ENCODE assay signal across 1 cellular context in genomic region chr10:92699518-92700272, GRCh38.
TF ChIP-seq lines count a peak whose summit lies in the region.

No MANE protein-coding gene starts in this region.

TF ChIP-seq in K562, 482 proteins besides CTCF, POLR2A, EP300 and RAD21 (continued from another document and continues in another):
- TF ChIP-seq E2F6 (IDR thresholded peaks at IDR 0.05; ENCODE audit: borderline replicate concordance in 1 of 2, extremely low read depth in 1 of 2, insufficient read depth in 1 of 2, insufficient read length in 1 of 2, low read depth in 1 of 2, low read length in 1 of 2, poor library complexity in 1 of 2, severe bottlenecking in 1 of 2) (peak; percentile 12 to 54), HDAC8 (tag; IDR thresholded peaks at IDR 0.05) (no peak), BACH1 (tag; IDR thresholded peaks at IDR 0.05) (no peak), MAFG (tag; conservative IDR thresholded peaks at IDR 0.05) (no peak), ZNF124 (CRISPR knock-in tag; IDR thresholded peaks at IDR 0.05) (no peak), PHF20 (IDR thresholded peaks at IDR 0.05; ENCODE audit: partially characterized antibody) (no peak), RBM39 (optimal IDR thresholded peaks at IDR 0.05; ENCODE audit: low read depth, low read length) (no peak), ZNF197 (CRISPR knock-in tag; IDR thresholded peaks at IDR 0.05; ENCODE audit: low read depth) (no peak; the same call in 1 of the 2 replicates), SIN3B (IDR thresholded peaks at IDR 0.05; ENCODE audit: low read depth) (no peak), BRD4 (IDR thresholded peaks at IDR 0.05) (no peak; the same call in 1 of the 2 replicates), FOXM1 (IDR thresholded peaks at IDR 0.05; ENCODE audit: low read depth) (no peak), FOXM1 (CRISPR knock-in tag; IDR thresholded peaks at IDR 0.05; ENCODE audit: low read depth) (no peak), ZNF253 (CRISPR knock-in tag; conservative IDR thresholded peaks at IDR 0.05) (no peak), L3MBTL2 (IDR thresholded peaks at IDR 0.05) (peak; percentile 51; the same call in 1 of the 2 replicates), ZNF695 (CRISPR knock-in tag; IDR thresholded peaks at IDR 0.05) (no peak), ZNF77 (CRISPR knock-in tag; IDR thresholded peaks at IDR 0.05) (no peak), ZNF274 (IDR thresholded peaks at IDR 0.05; ENCODE audit: borderline replicate concordance, low read depth, low read length) (no peak), E2F3 (CRISPR knock-in tag; IDR thresholded peaks at IDR 0.05) (no peak), DLX4 (CRISPR knock-in tag; IDR thresholded peaks at IDR 0.05) (no peak), ZC3H11A (IDR thresholded peaks at IDR 0.05; ENCODE audit: low read depth, low read length) (no peak), POLR3G (IDR thresholded peaks at IDR 0.05; ENCODE audit: extremely low read depth, insufficient read length, insufficient replicate concordance) (no peak), SREBF2 (CRISPR knock-in tag; IDR thresholded peaks at IDR 0.05) (no peak), HIVEP1 (CRISPR knock-in tag; IDR thresholded peaks at IDR 0.05) (no peak), GABPA (tag; conservative IDR thresholded peaks at IDR 0.05; ENCODE audit: low read depth) (peak; percentile 83), ZZZ3 (IDR thresholded peaks at IDR 0.05) (no peak), THAP7 (CRISPR knock-in tag; IDR thresholded peaks at IDR 0.05) (no peak), FOXJ2 (tag; IDR thresholded peaks at IDR 0.05) (peak; percentile 41; the same call in 1 of the 2 replicates), SMC3 (conservative IDR thresholded peaks at IDR 0.05; ENCODE audit: insufficient read depth, low read depth, low read length) (no peak), PHF8 (IDR thresholded peaks at IDR 0.05; ENCODE audit: borderline replicate concordance, low read length) (peak; percentile 32; the same call in 1 of the 2 replicates), MTF1 (CRISPR knock-in tag; IDR thresholded peaks at IDR 0.05; ENCODE audit: borderline replicate concordance) (no peak), NFXL1 (CRISPR knock-in tag; IDR thresholded peaks at IDR 0.05) (no peak), BMI1 (IDR thresholded peaks at IDR 0.05; ENCODE audit: low read length) (no peak), POLR3A (IDR thresholded peaks at IDR 0.05; ENCODE audit: borderline replicate concordance, extremely low read depth, insufficient read depth, insufficient read length) (no peak), ZNF518B (CRISPR knock-in tag; IDR thresholded peaks at IDR 0.05) (no peak), POLR2G (IDR thresholded peaks at IDR 0.05; ENCODE audit: low read depth, low read length) (peak; percentile 68), ZNF830 (CRISPR knock-in tag; IDR thresholded peaks at IDR 0.05) (no peak), ZFP1 (CRISPR knock-in tag; IDR thresholded peaks at IDR 0.05) (no peak), TAF15 (IDR thresholded peaks at IDR 0.05; ENCODE audit: low read depth, low read length) (no peak), NONO (IDR thresholded peaks at IDR 0.05; ENCODE audit: low read depth in 2 of 2, low read length in 1 of 2) (no peak), KAT8 (IDR thresholded peaks at IDR 0.05; ENCODE audit: low read depth) (no peak), PYGO2 (tag; IDR thresholded peaks at IDR 0.05) (no peak), BRCA1 (IDR thresholded peaks at IDR 0.05) (no peak), BRCA1 (CRISPR knock-in tag; IDR thresholded peaks at IDR 0.05) (no peak), ARID2 (IDR thresholded peaks at IDR 0.05) (no peak), AFF1 (IDR thresholded peaks at IDR 0.05; ENCODE audit: low read depth in 1 of 2, partially characterized antibody in 2 of 2) (peak in 1 of 2 experiments; percentile 28), ZNF311 (CRISPR knock-in tag; IDR thresholded peaks at IDR 0.05) (no peak), ZNF57 (CRISPR knock-in tag; IDR thresholded peaks at IDR 0.05) (no peak), ZNF778 (CRISPR knock-in tag; IDR thresholded peaks at IDR 0.05) (no peak), TEAD4 (IDR thresholded peaks at IDR 0.05; ENCODE audit: low read length) (no peak), TEAD4 (CRISPR knock-in tag; IDR thresholded peaks at IDR 0.05; ENCODE audit: borderline replicate concordance) (no peak), C11orf30 (IDR thresholded peaks at IDR 0.05; ENCODE audit: low read depth) (no peak), LARP7 (IDR thresholded peaks at IDR 0.05) (no peak), TCF7 (IDR thresholded peaks at IDR 0.05; ENCODE audit: borderline replicate concordance) (no peak), ZNF764 (CRISPR knock-in tag; IDR thresholded peaks at IDR 0.05; ENCODE audit: low read depth) (no peak), IFI16 (CRISPR knock-in tag; IDR thresholded peaks at IDR 0.05) (no peak)
- TF ChIP-seq, protein P1, sequence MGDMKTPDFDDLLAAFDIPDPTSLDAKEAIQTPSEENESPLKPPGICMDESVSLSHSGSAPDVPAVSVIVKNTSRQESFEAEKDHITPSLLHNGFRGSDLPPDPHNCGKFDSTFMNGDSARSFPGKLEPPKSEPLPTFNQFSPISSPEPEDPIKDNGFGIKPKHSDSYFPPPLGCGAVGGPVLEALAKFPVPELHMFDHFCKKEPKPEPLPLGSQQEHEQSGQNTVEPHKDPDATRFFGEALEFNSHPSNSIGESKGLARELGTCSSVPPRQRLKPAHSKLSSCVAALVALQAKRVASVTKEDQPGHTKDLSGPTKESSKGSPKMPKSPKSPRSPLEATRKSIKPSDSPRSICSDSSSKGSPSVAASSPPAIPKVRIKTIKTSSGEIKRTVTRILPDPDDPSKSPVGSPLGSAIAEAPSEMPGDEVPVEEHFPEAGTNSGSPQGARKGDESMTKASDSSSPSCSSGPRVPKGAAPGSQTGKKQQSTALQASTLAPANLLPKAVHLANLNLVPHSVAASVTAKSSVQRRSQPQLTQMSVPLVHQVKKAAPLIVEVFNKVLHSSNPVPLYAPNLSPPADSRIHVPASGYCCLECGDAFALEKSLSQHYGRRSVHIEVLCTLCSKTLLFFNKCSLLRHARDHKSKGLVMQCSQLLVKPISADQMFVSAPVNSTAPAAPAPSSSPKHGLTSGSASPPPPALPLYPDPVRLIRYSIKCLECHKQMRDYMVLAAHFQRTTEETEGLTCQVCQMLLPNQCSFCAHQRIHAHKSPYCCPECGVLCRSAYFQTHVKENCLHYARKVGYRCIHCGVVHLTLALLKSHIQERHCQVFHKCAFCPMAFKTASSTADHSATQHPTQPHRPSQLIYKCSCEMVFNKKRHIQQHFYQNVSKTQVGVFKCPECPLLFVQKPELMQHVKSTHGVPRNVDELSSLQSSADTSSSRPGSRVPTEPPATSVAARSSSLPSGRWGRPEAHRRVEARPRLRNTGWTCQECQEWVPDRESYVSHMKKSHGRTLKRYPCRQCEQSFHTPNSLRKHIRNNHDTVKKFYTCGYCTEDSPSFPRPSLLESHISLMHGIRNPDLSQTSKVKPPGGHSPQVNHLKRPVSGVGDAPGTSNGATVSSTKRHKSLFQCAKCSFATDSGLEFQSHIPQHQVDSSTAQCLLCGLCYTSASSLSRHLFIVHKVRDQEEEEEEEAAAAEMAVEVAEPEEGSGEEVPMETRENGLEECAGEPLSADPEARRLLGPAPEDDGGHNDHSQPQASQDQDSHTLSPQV (IDR thresholded peaks at IDR 0.05), result peak; percentile 55; the same call in 1 of the 2 replicates
- TF ChIP-seq, protein P2, sequence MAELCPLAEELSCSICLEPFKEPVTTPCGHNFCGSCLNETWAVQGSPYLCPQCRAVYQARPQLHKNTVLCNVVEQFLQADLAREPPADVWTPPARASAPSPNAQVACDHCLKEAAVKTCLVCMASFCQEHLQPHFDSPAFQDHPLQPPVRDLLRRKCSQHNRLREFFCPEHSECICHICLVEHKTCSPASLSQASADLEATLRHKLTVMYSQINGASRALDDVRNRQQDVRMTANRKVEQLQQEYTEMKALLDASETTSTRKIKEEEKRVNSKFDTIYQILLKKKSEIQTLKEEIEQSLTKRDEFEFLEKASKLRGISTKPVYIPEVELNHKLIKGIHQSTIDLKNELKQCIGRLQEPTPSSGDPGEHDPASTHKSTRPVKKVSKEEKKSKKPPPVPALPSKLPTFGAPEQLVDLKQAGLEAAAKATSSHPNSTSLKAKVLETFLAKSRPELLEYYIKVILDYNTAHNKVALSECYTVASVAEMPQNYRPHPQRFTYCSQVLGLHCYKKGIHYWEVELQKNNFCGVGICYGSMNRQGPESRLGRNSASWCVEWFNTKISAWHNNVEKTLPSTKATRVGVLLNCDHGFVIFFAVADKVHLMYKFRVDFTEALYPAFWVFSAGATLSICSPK (IDR thresholded peaks at IDR 0.05; ENCODE audit: borderline replicate concordance), result no peak
- TF ChIP-seq, protein P3, sequence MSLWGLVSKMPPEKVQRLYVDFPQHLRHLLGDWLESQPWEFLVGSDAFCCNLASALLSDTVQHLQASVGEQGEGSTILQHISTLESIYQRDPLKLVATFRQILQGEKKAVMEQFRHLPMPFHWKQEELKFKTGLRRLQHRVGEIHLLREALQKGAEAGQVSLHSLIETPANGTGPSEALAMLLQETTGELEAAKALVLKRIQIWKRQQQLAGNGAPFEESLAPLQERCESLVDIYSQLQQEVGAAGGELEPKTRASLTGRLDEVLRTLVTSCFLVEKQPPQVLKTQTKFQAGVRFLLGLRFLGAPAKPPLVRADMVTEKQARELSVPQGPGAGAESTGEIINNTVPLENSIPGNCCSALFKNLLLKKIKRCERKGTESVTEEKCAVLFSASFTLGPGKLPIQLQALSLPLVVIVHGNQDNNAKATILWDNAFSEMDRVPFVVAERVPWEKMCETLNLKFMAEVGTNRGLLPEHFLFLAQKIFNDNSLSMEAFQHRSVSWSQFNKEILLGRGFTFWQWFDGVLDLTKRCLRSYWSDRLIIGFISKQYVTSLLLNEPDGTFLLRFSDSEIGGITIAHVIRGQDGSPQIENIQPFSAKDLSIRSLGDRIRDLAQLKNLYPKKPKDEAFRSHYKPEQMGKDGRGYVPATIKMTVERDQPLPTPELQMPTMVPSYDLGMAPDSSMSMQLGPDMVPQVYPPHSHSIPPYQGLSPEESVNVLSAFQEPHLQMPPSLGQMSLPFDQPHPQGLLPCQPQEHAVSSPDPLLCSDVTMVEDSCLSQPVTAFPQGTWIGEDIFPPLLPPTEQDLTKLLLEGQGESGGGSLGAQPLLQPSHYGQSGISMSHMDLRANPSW (CRISPR knock-in tag; IDR thresholded peaks at IDR 0.05), result no peak
